Comparison of ENCODE assay signal across 23 cellular contexts in genomic region chr18:8856187-8856586, GRCh38.
"Had no signal": no experiment of that assay in that cellular context is flagged by ENCODE, and none has a peak within 500 bp of the region (broad histone marks: within the 10 kb centered on the region; RNA-seq: fewer than 3 reads in every experiment).

No MANE protein-coding gene starts in this region.

- H3K4me3 ChIP-seq: breast epithelium, gastroesophageal sphincter, hepatocyte, right atrium auricular region, spleen, tibial nerve had no signal

- H3K36me3 ChIP-seq: breast epithelium, gastroesophageal sphincter, right atrium auricular region, spleen, tibial nerve had no signal

- H3K9me3 ChIP-seq: breast epithelium, gastroesophageal sphincter, right atrium auricular region, spleen, tibial nerve had no signal

- H3K79me2 ChIP-seq: hepatocyte had no signal

- H3K4me1 ChIP-seq: breast epithelium, gastroesophageal sphincter, right atrium auricular region, spleen had no signal

- H3K4me2 ChIP-seq: hepatocyte had no signal

- H3K27ac ChIP-seq: breast epithelium, gastroesophageal sphincter, hepatocyte, right atrium auricular region, spleen, tibial nerve, VCaP had no signal

- H2AFZ ChIP-seq: hepatocyte had no signal

- H3K27me3 ChIP-seq: breast epithelium, gastroesophageal sphincter, hepatocyte, right atrium auricular region, tibial nerve had no signal

- DNase-seq: activated CD4-positive, alpha-beta T cell treated with anti-CD3 and anti-CD28 coated beads for 4 hours; activated CD4-positive, alpha-beta T cell treated with anti-CD3 and anti-CD28 coated beads, Interleukin-2, amount 50 U/mL, for 4 hours; activated CD8-positive, alpha-beta memory T cell treated with anti-CD3 and anti-CD28 coated beads, Interleukin-2, amount 50 U/mL, for 4 hours; activated gamma-delta T cell treated with Interleukin-2 at 50 U/mL for 16 hours; activated naive CD4-positive, alpha-beta T cell treated with anti-CD3 and anti-CD28 coated beads, Interleukin-2, amount 50 U/mL, for 16 hours; activated naive CD8-positive, alpha-beta T cell treated with anti-CD3 and anti-CD28 coated beads, Interleukin-2, amount 50 U/mL, for 24 hours; activated T-cell treated with anti-CD3 and anti-CD28 coated beads, Interleukin-2, amount 50 U/mL, for 1 hour; amygdala; effector CD8-positive, alpha-beta T cell; erythroblast; kidney; left colon; midbrain; naive thymus-derived CD4-positive, alpha-beta T cell; spleen; stimulated activated naive CD4-positive, alpha-beta T cell treated with Interleukin-2 at 50 U/mL for 16 hours; T-helper 9 cell had no signal

- ATAC-seq: activated naive CD8-positive, alpha-beta T cell treated with anti-CD3 and anti-CD28 coated beads, Interleukin-2, amount 50 U/mL, for 24 hours; gastroesophageal sphincter; left colon; naive thymus-derived CD4-positive, alpha-beta T cell had no signal
